1 cellular context compared by ENCODE assay signal in the genomic region with DNA sequence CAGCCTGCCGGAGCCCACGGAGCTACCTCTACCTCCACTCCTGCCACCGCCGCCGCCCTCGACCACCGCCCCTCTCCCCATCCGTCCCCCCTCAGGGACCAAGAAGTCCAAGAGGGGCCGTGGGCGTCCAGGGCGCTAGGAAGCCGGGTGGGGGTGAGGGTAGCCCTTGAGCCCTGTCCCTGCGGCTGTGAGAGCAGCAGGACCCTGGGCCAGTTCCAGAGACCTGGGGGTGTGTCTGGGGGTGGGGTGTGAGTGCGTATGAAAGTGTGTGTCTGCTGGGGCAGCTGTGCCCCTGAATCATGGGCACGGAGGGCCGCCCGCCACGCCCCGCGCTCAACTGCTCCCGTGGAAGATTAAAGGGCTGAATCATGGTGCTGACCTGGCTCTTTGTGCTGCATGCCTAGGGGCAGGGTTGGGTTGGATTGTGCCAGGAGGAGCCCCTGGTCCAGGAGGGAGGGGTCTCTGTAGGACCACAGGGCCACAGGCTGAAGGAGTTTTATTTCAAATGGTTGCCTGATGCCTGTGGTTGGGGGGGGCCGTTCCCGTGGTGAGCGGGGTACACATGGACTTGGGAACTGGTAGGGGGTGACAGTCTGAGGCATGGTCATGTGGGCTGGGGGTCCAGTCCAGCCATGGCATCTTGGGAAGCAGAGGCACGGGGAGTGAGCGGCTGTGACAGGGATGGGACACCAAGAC.
TF ChIP-seq lines count a peak whose summit lies in the region.

No MANE protein-coding gene starts in this region.

TF ChIP-seq in HCT116, 20 proteins besides CTCF, POLR2A, EP300 and RAD21 (continued from another document):
- TF ChIP-seq, protein P1, sequence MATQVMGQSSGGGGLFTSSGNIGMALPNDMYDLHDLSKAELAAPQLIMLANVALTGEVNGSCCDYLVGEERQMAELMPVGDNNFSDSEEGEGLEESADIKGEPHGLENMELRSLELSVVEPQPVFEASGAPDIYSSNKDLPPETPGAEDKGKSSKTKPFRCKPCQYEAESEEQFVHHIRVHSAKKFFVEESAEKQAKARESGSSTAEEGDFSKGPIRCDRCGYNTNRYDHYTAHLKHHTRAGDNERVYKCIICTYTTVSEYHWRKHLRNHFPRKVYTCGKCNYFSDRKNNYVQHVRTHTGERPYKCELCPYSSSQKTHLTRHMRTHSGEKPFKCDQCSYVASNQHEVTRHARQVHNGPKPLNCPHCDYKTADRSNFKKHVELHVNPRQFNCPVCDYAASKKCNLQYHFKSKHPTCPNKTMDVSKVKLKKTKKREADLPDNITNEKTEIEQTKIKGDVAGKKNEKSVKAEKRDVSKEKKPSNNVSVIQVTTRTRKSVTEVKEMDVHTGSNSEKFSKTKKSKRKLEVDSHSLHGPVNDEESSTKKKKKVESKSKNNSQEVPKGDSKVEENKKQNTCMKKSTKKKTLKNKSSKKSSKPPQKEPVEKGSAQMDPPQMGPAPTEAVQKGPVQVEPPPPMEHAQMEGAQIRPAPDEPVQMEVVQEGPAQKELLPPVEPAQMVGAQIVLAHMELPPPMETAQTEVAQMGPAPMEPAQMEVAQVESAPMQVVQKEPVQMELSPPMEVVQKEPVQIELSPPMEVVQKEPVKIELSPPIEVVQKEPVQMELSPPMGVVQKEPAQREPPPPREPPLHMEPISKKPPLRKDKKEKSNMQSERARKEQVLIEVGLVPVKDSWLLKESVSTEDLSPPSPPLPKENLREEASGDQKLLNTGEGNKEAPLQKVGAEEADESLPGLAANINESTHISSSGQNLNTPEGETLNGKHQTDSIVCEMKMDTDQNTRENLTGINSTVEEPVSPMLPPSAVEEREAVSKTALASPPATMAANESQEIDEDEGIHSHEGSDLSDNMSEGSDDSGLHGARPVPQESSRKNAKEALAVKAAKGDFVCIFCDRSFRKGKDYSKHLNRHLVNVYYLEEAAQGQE (IDR thresholded peaks at IDR 0.05; ENCODE audit: low read depth) = no peak
- TF ChIP-seq POLR2AphosphoS5 (IDR thresholded peaks at IDR 0.05; ENCODE audit: low read depth, low read length) (no peak), CBX3 (IDR thresholded peaks at IDR 0.05; ENCODE audit: low read depth) (no peak), ZFX (IDR thresholded peaks at IDR 0.05) (no peak), EGR1 (IDR thresholded peaks at IDR 0.05; ENCODE audit: low read depth) (no peak), EZH2 (IDR thresholded peaks at IDR 0.05) (no peak), CEBPB (IDR thresholded peaks at IDR 0.05; ENCODE audit: low read depth) (no peak), SP1 (IDR thresholded peaks at IDR 0.05; ENCODE audit: low read depth) (no peak), SIN3A (IDR thresholded peaks at IDR 0.05; ENCODE audit: low read depth) (no peak), YY1 (IDR thresholded peaks at IDR 0.05; ENCODE audit: extremely low read depth, insufficient replicate concordance, low read depth, low read length) (no peak), ELF1 (IDR thresholded peaks at IDR 0.05; ENCODE audit: borderline replicate concordance, low read depth) (no peak)
- TF ChIP-seq, protein P2, sequence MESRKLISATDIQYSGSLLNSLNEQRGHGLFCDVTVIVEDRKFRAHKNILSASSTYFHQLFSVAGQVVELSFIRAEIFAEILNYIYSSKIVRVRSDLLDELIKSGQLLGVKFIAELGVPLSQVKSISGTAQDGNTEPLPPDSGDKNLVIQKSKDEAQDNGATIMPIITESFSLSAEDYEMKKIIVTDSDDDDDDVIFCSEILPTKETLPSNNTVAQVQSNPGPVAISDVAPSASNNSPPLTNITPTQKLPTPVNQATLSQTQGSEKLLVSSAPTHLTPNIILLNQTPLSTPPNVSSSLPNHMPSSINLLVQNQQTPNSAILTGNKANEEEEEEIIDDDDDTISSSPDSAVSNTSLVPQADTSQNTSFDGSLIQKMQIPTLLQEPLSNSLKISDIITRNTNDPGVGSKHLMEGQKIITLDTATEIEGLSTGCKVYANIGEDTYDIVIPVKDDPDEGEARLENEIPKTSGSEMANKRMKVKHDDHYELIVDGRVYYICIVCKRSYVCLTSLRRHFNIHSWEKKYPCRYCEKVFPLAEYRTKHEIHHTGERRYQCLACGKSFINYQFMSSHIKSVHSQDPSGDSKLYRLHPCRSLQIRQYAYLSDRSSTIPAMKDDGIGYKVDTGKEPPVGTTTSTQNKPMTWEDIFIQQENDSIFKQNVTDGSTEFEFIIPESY (IDR thresholded peaks at IDR 0.05; ENCODE audit: extremely low read depth, insufficient replicate concordance, low read length) = no peak
- TF ChIP-seq, protein P3, sequence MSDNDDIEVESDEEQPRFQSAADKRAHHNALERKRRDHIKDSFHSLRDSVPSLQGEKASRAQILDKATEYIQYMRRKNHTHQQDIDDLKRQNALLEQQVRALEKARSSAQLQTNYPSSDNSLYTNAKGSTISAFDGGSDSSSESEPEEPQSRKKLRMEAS (IDR thresholded peaks at IDR 0.05) = no peak
- TF ChIP-seq, protein P4, sequence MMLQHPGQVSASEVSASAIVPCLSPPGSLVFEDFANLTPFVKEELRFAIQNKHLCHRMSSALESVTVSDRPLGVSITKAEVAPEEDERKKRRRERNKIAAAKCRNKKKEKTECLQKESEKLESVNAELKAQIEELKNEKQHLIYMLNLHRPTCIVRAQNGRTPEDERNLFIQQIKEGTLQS (IDR thresholded peaks at IDR 0.05) = no peak
TF ChIP-seq in HCT116: peak in this region for 0.
